Comparison of ENCODE assay signal across 11 cellular contexts in genomic region chr5:8829322-8830029, GRCh38.
DNase-seq lines count a peak whose midpoint lies in the region; ATAC-seq and TF ChIP-seq lines count a peak whose summit lies in the region.
"Had no signal": no experiment of that assay in that cellular context is flagged by ENCODE, and none has a peak within 500 bp of the region (broad histone marks: within the 10 kb centered on the region; RNA-seq: fewer than 3 reads in every experiment).

No MANE protein-coding gene starts in this region.

- no peak overlapping the region for H3K4ac ChIP-seq in trophoblast cell (ENCODE audit: low read depth, low read length)

- H3K18ac ChIP-seq in trophoblast cell (ENCODE audit: low read length): peak overlapping the region; percentile 71

- H2BK5ac ChIP-seq in trophoblast cell (ENCODE audit: low read depth, low read length, poor library complexity): peak overlapping the region; percentile 35

- no peaks in the 10 kb centered on the region for H3K9me3 ChIP-seq in trophoblast cell (ENCODE audit: insufficient read depth, low read depth, low read length)
- H3K9me3 ChIP-seq in Peyer's patch: no peaks in the 10 kb centered on the region
- H3K9me3 ChIP-seq in colonic mucosa: no peaks in the 10 kb centered on the region

- H4K12ac ChIP-seq in trophoblast cell (ENCODE audit: low read depth, low read length): no peak overlapping the region

- TF ChIP-seq CTCF in fibroblast of the aortic adventitia (IDR thresholded peaks at IDR 0.05; ENCODE audit: insufficient read depth, low read length): no peak
- no peak for TF ChIP-seq CTCF in Peyer's patch (IDR thresholded peaks at IDR 0.05)
- no peak for TF ChIP-seq CTCF in colonic mucosa (IDR thresholded peaks at IDR 0.05)

- H3K4me2 ChIP-seq in trophoblast cell (ENCODE audit: low read length): peak overlapping the region; percentile 49

- ATAC-seq in HG03039 (IDR thresholded peaks at IDR 0.05; ENCODE audit: unreplicated experiment): no peak
- ATAC-seq in GM18868 (IDR thresholded peaks at IDR 0.05; ENCODE audit: unreplicated experiment): no peak

- H3K4me3 ChIP-seq in fibroblast of the aortic adventitia (ENCODE audit: low read depth, low read length): no peak overlapping the region
- H3K4me3 ChIP-seq in trophoblast cell (ENCODE audit: low read depth, low read length): no peak overlapping the region
- no peak overlapping the region for H3K4me3 ChIP-seq in Peyer's patch
- H3K4me3 ChIP-seq in colonic mucosa: no peak overlapping the region
- H3K4me3 ChIP-seq: SK-N-MC had no signal

- H2AK5ac ChIP-seq in trophoblast cell (ENCODE audit: low read length): no peak overlapping the region

- H2BK12ac ChIP-seq in trophoblast cell (ENCODE audit: low read length): peak overlapping the region; percentile 61

- H3K36me3 ChIP-seq in trophoblast cell (ENCODE audit: control insufficient read depth in 1 of 2, insufficient read depth in 2 of 2, low read length in 2 of 2) (no peaks in the 10 kb centered on the region), Peyer's patch (no peaks in the 10 kb centered on the region), colonic mucosa (no peaks in the 10 kb centered on the region)

- H4K8ac ChIP-seq in trophoblast cell (ENCODE audit: low read depth, low read length): no peak overlapping the region

- H3K27me3 ChIP-seq in trophoblast cell (ENCODE audit: insufficient read depth, low read length): no peaks in the 10 kb centered on the region
- H3K27me3 ChIP-seq in Peyer's patch: no peaks in the 10 kb centered on the region
- no peaks in the 10 kb centered on the region for H3K27me3 ChIP-seq in colonic mucosa

- H3K9ac ChIP-seq in trophoblast cell (ENCODE audit: low read length) (no peak overlapping the region), colonic mucosa (ENCODE audit: low read depth in 2 of 2, low read length in 2 of 2) (no peak overlapping the region)

- in situ Hi-C loops in SK-MEL-5 (cut with HindIII; ENCODE audit: low pct_unique_long_range_greater_than_20kb, low sequenced_read_pairs): no loop called here

- H3K4me1 ChIP-seq in trophoblast cell (ENCODE audit: control insufficient read depth in 1 of 2, insufficient read depth in 2 of 2, low read length in 2 of 2): peaks cover 15% of the 10 kb centered on the region in 2 experiments
- no peaks in the 10 kb centered on the region for H3K4me1 ChIP-seq in Peyer's patch
- no peaks in the 10 kb centered on the region for H3K4me1 ChIP-seq in colonic mucosa

- H2AFZ ChIP-seq in trophoblast cell (ENCODE audit: insufficient read depth, low read length, poor library complexity): no peak overlapping the region

- no peaks in the 10 kb centered on the region for H3K79me2 ChIP-seq in trophoblast cell (ENCODE audit: control insufficient read depth, insufficient read depth, low read length, poor library complexity)

- H3K79me1 ChIP-seq in trophoblast cell (ENCODE audit: low read length): peaks cover 18% of the 10 kb centered on the region

- peak overlapping the region; percentile 74 for H2BK120ac ChIP-seq in trophoblast cell (ENCODE audit: insufficient read depth, low read length, poor library complexity)

- DNase-seq in GM03348 (ENCODE audit: low spot score) (peak; percentile 86), SK-MEL-5 (ENCODE audit: low read depth, low spot score) (peak; percentile 98), fibroblast of the aortic adventitia (ENCODE audit: low read depth) (peak; percentile 99), trophoblast cell (peak; percentile 49 to 71), Peyer's patch (no peak), colonic mucosa (no peak)
- DNase-seq: NCI-H1048; stimulated activated CD4-positive, alpha-beta T cell treated with anti-CD3 and anti-CD28 coated beads, Interleukin-4, amount 100 ng/mL, for 1 hour had no signal

- intact Hi-C loops in colonic mucosa (cut with DNase I): no loop called here

- peak overlapping the region; percentile 16 for H3K14ac ChIP-seq in trophoblast cell (ENCODE audit: low read length)

- peak overlapping the region; percentile 73 for H4K91ac ChIP-seq in trophoblast cell (ENCODE audit: low read depth, low read length)

- H3K23ac ChIP-seq in trophoblast cell (ENCODE audit: low read length): no peak overlapping the region

- TF ChIP-seq POLR2A in Peyer's patch (IDR thresholded peaks at IDR 0.05): no peak

- H3K27ac ChIP-seq in trophoblast cell (ENCODE audit: low read depth, low read length) (peak overlapping the region; percentile 89), Peyer's patch (peak overlapping the region in 1 of 4 donors; percentile 12), colonic mucosa (no peak overlapping the region)
- H3K27ac ChIP-seq: SK-N-MC had no signal

Comparison
In these comparisons a context has a peak if more than half of its experiments do, and no peak if none do; other contexts are left out.
1. DNase-seq: peak in GM03348 (single experiment), SK-MEL-5 (single experiment), fibroblast of the aortic adventitia (single experiment) and trophoblast cell (2 of 2); none in Peyer's patch (0 of 3) and colonic mucosa (single experiment).